Comparison of ENCODE assay signal across 6 cellular contexts in genomic region chr2:205383601-205384000, GRCh38.
"Had no signal": no experiment of that assay in that cellular context is flagged by ENCODE, and none has a peak within 500 bp of the region (broad histone marks: within the 10 kb centered on the region; RNA-seq: fewer than 3 reads in every experiment).

No MANE protein-coding gene starts in this region.

- H3K27ac ChIP-seq: HL-60 had no signal

- FAIRE-seq: HTR-8/SVneo, K562 had no signal

- DNase-seq: IMR-90, KBM-7, KG1 had no signal

- ATAC-seq: K562 had no signal

- H3K4me3 ChIP-seq: K562 had no signal
